ENCODE assay signal across 1 cellular context in genomic region chr2:6865346-6866238, GRCh38.
A peak's percentile ranks its signal among the peaks of the same experiment; 100 is the strongest.
TF ChIP-seq lines count a peak whose summit lies in the region.

Gene CMPK2 (minus strand): TSS chr2:6865907. CDS start chr2:6865696, 211 bp downstream.

TF ChIP-seq in HepG2, 621 proteins besides CTCF, POLR2A, EP300 and RAD21 (continued from another document and continues in another):
- TF ChIP-seq ZNF761 (CRISPR knock-in tag; conservative IDR thresholded peaks at IDR 0.05) (0 out of 2 replicates have a peak, but pooled peaks have one; percentile 31), SNRNP70 (IDR thresholded peaks at IDR 0.05; ENCODE audit: low read depth, low read length) (no peak), ZFY (CRISPR knock-in tag; IDR thresholded peaks at IDR 0.05) (peak; percentile 84), MAFF (IDR thresholded peaks at IDR 0.05; ENCODE audit: low read depth, low read length) (no peak), NONO (IDR thresholded peaks at IDR 0.05) (no peak), NONO (CRISPR knock-in tag; conservative IDR thresholded peaks at IDR 0.05) (no peak), FOXJ3 (CRISPR knock-in tag; IDR thresholded peaks at IDR 0.05; ENCODE audit: borderline replicate concordance) (no peak), TFE3 (CRISPR knock-in tag; IDR thresholded peaks at IDR 0.05) (no peak), CSRNP1 (CRISPR knock-in tag; IDR thresholded peaks at IDR 0.05) (peak; percentile 51; the same call in 1 of the 2 replicates), PHF21A (CRISPR knock-in tag; IDR thresholded peaks at IDR 0.05) (no peak), NPAS2 (CRISPR knock-in tag; IDR thresholded peaks at IDR 0.05; ENCODE audit: borderline replicate concordance) (no peak), ZNF749 (CRISPR knock-in tag; IDR thresholded peaks at IDR 0.05; ENCODE audit: borderline replicate concordance) (peak; percentile 67; the same call in 1 of the 2 replicates), ZSCAN5A (CRISPR knock-in tag; IDR thresholded peaks at IDR 0.05; ENCODE audit: borderline replicate concordance) (no peak; the same call in 1 of the 2 replicates), ZNF256 (CRISPR knock-in tag; conservative IDR thresholded peaks at IDR 0.05) (0 out of 2 replicates have a peak, but pooled peaks have one; percentile 39), KAT7 (CRISPR knock-in tag; IDR thresholded peaks at IDR 0.05; ENCODE audit: borderline replicate concordance) (no peak), MIER2 (CRISPR knock-in tag; IDR thresholded peaks at IDR 0.05) (no peak), SALL2 (CRISPR knock-in tag; IDR thresholded peaks at IDR 0.05) (peak; percentile 60; the same call in 1 of the 2 replicates), ETV5 (CRISPR knock-in tag; IDR thresholded peaks at IDR 0.05; ENCODE audit: borderline replicate concordance) (peak; percentile 57), KLF15 (CRISPR knock-in tag; IDR thresholded peaks at IDR 0.05; ENCODE audit: borderline replicate concordance) (peak; percentile 87; the same call in 1 of the 2 replicates), MATR3 (CRISPR knock-in tag; IDR thresholded peaks at IDR 0.05) (no peak), SMAD9 (CRISPR knock-in tag; IDR thresholded peaks at IDR 0.05) (no peak), ZNF24 (IDR thresholded peaks at IDR 0.05) (no peak), BRD4 (CRISPR knock-in tag; IDR thresholded peaks at IDR 0.05) (peak; percentile 53; the same call in 1 of the 2 replicates), HDAC1 (CRISPR knock-in tag; IDR thresholded peaks at IDR 0.05) (no peak), SP4 (CRISPR knock-in tag; IDR thresholded peaks at IDR 0.05) (no peak), MIXL1 (CRISPR knock-in tag; IDR thresholded peaks at IDR 0.05) (no peak), ZNF234 (CRISPR knock-in tag; conservative IDR thresholded peaks at IDR 0.05) (no peak), ELF4 (CRISPR knock-in tag; IDR thresholded peaks at IDR 0.05; ENCODE audit: borderline replicate concordance) (no peak), TSC22D2 (CRISPR knock-in tag; IDR thresholded peaks at IDR 0.05; ENCODE audit: borderline replicate concordance) (no peak), ZNF513 (CRISPR knock-in tag; conservative IDR thresholded peaks at IDR 0.05) (no peak), SIX1 (CRISPR knock-in tag; IDR thresholded peaks at IDR 0.05; ENCODE audit: borderline replicate concordance) (0 out of 2 replicates have a peak, but pooled peaks have one; percentile 12), ZNF556 (CRISPR knock-in tag; IDR thresholded peaks at IDR 0.05; ENCODE audit: borderline replicate concordance) (no peak), CENPBD1 (CRISPR knock-in tag; IDR thresholded peaks at IDR 0.05; ENCODE audit: borderline replicate concordance, low read depth) (no peak), MIER3 (CRISPR knock-in tag; IDR thresholded peaks at IDR 0.05; ENCODE audit: borderline replicate concordance) (no peak), HMGA1 (CRISPR knock-in tag; conservative IDR thresholded peaks at IDR 0.05) (no peak), ZNF441 (CRISPR knock-in tag; IDR thresholded peaks at IDR 0.05; ENCODE audit: borderline replicate concordance) (no peak), GLMP (CRISPR knock-in tag; IDR thresholded peaks at IDR 0.05; ENCODE audit: borderline replicate concordance) (no peak), MYC (CRISPR knock-in tag; IDR thresholded peaks at IDR 0.05; ENCODE audit: borderline replicate concordance) (peak; percentile 65; the same call in 1 of the 2 replicates)
- TF ChIP-seq, protein P1, sequence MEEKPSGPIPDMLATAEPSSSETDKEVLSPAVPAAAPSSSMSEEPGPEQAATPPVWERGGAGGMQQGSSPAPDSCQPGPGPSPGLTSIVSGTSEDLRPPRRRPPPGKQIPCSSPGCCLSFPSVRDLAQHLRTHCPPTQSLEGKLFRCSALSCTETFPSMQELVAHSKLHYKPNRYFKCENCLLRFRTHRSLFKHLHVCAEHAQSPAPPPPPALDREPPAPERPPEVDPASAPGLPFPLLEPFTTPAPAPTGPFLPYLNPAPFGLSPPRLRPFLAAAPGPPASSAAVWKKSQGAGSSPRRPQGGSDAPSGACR (CRISPR knock-in tag; IDR thresholded peaks at IDR 0.05) = 0 out of 2 replicates have a peak, but pooled peaks have one; percentile 38
- TF ChIP-seq, protein P2, sequence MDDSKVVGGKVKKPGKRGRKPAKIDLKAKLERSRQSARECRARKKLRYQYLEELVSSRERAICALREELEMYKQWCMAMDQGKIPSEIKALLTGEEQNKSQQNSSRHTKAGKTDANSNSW (CRISPR knock-in tag; IDR thresholded peaks at IDR 0.05; ENCODE audit: borderline replicate concordance) = 0 out of 2 replicates have a peak, but pooled peaks have one; percentile 35
- TF ChIP-seq, protein P3, sequence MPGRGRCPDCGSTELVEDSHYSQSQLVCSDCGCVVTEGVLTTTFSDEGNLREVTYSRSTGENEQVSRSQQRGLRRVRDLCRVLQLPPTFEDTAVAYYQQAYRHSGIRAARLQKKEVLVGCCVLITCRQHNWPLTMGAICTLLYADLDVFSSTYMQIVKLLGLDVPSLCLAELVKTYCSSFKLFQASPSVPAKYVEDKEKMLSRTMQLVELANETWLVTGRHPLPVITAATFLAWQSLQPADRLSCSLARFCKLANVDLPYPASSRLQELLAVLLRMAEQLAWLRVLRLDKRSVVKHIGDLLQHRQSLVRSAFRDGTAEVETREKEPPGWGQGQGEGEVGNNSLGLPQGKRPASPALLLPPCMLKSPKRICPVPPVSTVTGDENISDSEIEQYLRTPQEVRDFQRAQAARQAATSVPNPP (CRISPR knock-in tag; IDR thresholded peaks at IDR 0.05) = peak; percentile 84
- TF ChIP-seq, protein P4, sequence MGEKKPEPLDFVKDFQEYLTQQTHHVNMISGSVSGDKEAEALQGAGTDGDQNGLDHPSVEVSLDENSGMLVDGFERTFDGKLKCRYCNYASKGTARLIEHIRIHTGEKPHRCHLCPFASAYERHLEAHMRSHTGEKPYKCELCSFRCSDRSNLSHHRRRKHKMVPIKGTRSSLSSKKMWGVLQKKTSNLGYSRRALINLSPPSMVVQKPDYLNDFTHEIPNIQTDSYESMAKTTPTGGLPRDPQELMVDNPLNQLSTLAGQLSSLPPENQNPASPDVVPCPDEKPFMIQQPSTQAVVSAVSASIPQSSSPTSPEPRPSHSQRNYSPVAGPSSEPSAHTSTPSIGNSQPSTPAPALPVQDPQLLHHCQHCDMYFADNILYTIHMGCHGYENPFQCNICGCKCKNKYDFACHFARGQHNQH (CRISPR knock-in tag; IDR thresholded peaks at IDR 0.05) = 0 out of 2 replicates have a peak, but pooled peaks have one; percentile 5
- TF ChIP-seq, protein P5, sequence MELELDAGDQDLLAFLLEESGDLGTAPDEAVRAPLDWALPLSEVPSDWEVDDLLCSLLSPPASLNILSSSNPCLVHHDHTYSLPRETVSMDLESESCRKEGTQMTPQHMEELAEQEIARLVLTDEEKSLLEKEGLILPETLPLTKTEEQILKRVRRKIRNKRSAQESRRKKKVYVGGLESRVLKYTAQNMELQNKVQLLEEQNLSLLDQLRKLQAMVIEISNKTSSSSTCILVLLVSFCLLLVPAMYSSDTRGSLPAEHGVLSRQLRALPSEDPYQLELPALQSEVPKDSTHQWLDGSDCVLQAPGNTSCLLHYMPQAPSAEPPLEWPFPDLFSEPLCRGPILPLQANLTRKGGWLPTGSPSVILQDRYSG (CRISPR knock-in tag; IDR thresholded peaks at IDR 0.05) = peak; percentile 89
- TF ChIP-seq, protein P6, sequence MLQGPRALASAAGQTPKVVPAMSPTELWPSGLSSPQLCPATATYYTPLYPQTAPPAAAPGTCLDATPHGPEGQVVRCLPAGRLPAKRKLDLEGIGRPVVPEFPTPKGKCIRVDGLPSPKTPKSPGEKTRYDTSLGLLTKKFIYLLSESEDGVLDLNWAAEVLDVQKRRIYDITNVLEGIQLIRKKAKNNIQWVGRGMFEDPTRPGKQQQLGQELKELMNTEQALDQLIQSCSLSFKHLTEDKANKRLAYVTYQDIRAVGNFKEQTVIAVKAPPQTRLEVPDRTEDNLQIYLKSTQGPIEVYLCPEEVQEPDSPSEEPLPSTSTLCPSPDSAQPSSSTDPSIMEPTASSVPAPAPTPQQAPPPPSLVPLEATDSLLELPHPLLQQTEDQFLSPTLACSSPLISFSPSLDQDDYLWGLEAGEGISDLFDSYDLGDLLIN (CRISPR knock-in tag; IDR thresholded peaks at IDR 0.05; ENCODE audit: borderline replicate concordance) = peak; percentile 55; the same call in 1 of the 2 replicates
